1 cellular context compared by ENCODE assay signal in genomic region chr4:159282944-159283343, GRCh38.
TF ChIP-seq lines count a peak whose summit lies in the region.

No MANE protein-coding gene starts in this region.

TF ChIP-seq in GM23338, 12 proteins besides CTCF, POLR2A, EP300 and RAD21 (continued from another document):
- TF ChIP-seq, protein P1, sequence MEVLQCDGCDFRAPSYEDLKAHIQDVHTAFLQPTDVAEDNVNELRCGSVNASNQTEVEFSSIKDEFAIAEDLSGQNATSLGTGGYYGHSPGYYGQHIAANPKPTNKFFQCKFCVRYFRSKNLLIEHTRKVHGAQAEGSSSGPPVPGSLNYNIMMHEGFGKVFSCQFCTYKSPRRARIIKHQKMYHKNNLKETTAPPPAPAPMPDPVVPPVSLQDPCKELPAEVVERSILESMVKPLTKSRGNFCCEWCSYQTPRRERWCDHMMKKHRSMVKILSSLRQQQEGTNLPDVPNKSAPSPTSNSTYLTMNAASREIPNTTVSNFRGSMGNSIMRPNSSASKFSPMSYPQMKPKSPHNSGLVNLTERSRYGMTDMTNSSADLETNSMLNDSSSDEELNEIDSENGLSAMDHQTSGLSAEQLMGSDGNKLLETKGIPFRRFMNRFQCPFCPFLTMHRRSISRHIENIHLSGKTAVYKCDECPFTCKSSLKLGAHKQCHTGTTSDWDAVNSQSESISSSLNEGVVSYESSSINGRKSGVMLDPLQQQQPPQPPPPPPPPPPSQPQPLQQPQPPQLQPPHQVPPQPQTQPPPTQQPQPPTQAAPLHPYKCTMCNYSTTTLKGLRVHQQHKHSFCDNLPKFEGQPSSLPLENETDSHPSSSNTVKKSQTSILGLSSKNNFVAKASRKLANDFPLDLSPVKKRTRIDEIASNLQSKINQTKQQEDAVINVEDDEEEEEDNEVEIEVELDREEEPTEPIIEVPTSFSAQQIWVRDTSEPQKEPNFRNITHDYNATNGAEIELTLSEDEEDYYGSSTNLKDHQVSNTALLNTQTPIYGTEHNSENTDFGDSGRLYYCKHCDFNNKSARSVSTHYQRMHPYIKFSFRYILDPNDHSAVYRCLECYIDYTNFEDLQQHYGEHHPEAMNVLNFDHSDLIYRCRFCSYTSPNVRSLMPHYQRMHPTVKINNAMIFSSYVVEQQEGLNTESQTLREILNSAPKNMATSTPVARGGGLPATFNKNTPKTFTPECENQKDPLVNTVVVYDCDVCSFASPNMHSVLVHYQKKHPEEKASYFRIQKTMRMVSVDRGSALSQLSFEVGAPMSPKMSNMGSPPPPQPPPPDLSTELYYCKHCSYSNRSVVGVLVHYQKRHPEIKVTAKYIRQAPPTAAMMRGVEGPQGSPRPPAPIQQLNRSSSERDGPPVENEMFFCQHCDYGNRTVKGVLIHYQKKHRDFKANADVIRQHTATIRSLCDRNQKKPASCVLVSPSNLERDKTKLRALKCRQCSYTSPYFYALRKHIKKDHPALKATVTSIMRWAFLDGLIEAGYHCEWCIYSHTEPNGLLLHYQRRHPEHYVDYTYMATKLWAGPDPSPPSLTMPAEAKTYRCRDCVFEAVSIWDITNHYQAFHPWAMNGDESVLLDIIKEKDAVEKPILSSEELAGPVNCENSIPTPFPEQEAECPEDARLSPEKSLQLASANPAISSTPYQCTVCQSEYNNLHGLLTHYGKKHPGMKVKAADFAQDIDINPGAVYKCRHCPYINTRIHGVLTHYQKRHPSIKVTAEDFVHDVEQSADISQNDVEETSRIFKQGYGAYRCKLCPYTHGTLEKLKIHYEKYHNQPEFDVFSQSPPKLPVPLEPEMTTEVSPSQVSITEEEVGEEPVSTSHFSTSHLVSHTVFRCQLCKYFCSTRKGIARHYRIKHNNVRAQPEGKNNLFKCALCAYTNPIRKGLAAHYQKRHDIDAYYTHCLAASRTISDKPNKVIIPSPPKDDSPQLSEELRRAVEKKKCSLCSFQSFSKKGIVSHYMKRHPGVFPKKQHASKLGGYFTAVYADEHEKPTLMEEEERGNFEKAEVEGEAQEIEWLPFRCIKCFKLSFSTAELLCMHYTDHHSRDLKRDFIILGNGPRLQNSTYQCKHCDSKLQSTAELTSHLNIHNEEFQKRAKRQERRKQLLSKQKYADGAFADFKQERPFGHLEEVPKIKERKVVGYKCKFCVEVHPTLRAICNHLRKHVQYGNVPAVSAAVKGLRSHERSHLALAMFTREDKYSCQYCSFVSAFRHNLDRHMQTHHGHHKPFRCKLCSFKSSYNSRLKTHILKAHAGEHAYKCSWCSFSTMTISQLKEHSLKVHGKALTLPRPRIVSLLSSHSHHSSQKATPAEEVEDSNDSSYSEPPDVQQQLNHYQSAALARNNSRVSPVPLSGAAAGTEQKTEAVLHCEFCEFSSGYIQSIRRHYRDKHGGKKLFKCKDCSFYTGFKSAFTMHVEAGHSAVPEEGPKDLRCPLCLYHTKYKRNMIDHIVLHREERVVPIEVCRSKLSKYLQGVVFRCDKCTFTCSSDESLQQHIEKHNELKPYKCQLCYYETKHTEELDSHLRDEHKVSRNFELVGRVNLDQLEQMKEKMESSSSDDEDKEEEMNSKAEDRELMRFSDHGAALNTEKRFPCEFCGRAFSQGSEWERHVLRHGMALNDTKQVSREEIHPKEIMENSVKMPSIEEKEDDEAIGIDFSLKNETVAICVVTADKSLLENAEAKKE (CRISPR knock-in tag; IDR thresholded peaks at IDR 0.05) = no peak
- no peak for TF ChIP-seq NANOG (IDR thresholded peaks at IDR 0.05; ENCODE audit: borderline replicate concordance)
- TF ChIP-seq EZH2 (IDR thresholded peaks at IDR 0.05; ENCODE audit: low read depth, unreplicated experiment) = no peak
- TF ChIP-seq JUNB (IDR thresholded peaks at IDR 0.05; ENCODE audit: unreplicated experiment) = no peak
- TF ChIP-seq STAT1 (IDR thresholded peaks at IDR 0.05; ENCODE audit: unreplicated experiment) = no peak
- no peak for TF ChIP-seq POLR2AphosphoS5 (IDR thresholded peaks at IDR 0.05; ENCODE audit: low read depth)
- no peak for TF ChIP-seq CREB1 (CRISPR knock-in tag; IDR thresholded peaks at IDR 0.05; ENCODE audit: low read depth)
